Comparison of ENCODE assay signal across 18 cellular contexts in genomic region chr15:62873203-62873602, GRCh38.
DNase-seq lines count a peak whose midpoint lies in the region; ATAC-seq and TF ChIP-seq lines count a peak whose summit lies in the region.
"Had no signal": no experiment of that assay in that cellular context is flagged by ENCODE, and none has a peak within 500 bp of the region (broad histone marks: within the 10 kb centered on the region; RNA-seq: fewer than 3 reads in every experiment).

No MANE protein-coding gene starts in this region.

- H3K4me1 ChIP-seq in cardiac muscle cell (ENCODE audit: low read depth) (peaks cover 19% of the 10 kb centered on the region), left ventricle myocardium inferior (peaks cover 25% of the 10 kb centered on the region), endodermal cell (ENCODE audit: control insufficient read depth, insufficient read depth, low read length) (no peaks in the 10 kb centered on the region), neuronal stem cell (ENCODE audit: control insufficient read depth in 2 of 2, insufficient read depth in 1 of 2, low read depth in 1 of 2, low read length in 2 of 2) (peaks cover 0 to 15% of the 10 kb centered on the region in 2 donors), transverse colon (peaks cover 6 to 61% (median 47%) of the 10 kb centered on the region in 4 donors)

- H3K4ac ChIP-seq in neuronal stem cell (ENCODE audit: low read length), result no peak overlapping the region

- TF ChIP-seq CTCF in cardiac muscle cell (IDR thresholded peaks at IDR 0.05; ENCODE audit: low read depth, low read length), result no peak
- no peak for TF ChIP-seq CTCF in left ventricle myocardium inferior (IDR thresholded peaks at IDR 0.05; ENCODE audit: borderline replicate concordance)
- no peak for TF ChIP-seq CTCF in endodermal cell (conservative IDR thresholded peaks at IDR 0.05)
- TF ChIP-seq CTCF in transverse colon (IDR thresholded peaks at IDR 0.05), result no peak

- no peak overlapping the region for H2AK5ac ChIP-seq in neuronal stem cell (ENCODE audit: low read depth, low read length)

- no peak overlapping the region for H4K91ac ChIP-seq in neuronal stem cell (ENCODE audit: low read depth, low read length, poor library complexity)

- peaks cover 6% of the 10 kb centered on the region for H3K4me1 Mint-ChIP-seq in endodermal cell
- no peaks in the 10 kb centered on the region for H3K4me1 Mint-ChIP-seq in stimulated activated naive CD8-positive, alpha-beta T cell treated with anti-CD3 and anti-CD28 coated beads, Interleukin-15, amount 100 ng/mL, for 72 hours
- H3K4me1 Mint-ChIP-seq: B cell had no signal

- no peak overlapping the region for H3K23ac ChIP-seq in neuronal stem cell (ENCODE audit: low read depth, low read length, poor library complexity)

- 90 to 93% methylated on average over 3 to 5 of the region's 5 CpGs for WGBS in endodermal cell (ENCODE audit: insufficient coverage in 1 of 2, insufficient read length in 1 of 2), 2 experiments
- no CpG with 5 or more reads among the region's 5 CpGs for WGBS in neuronal stem cell (ENCODE audit: extremely low coverage in 2 of 2, insufficient read length in 2 of 2, insufficient replicate concordance in 1 of 2), 2 donors
- WGBS in transverse colon (ENCODE audit: low coverage in 1 of 2), 2 donors, result 82% methylated on average over 5 of the region's 5 CpGs; no CpG with 5 or more reads in 1 of the 2 donors

- intact Hi-C loops in left ventricle myocardium inferior (cut with micrococcal nuclease) (no loop called here), transverse colon (cut with DNase I; ENCODE audit: low total_unique reads) (no loop called here)

- no peak overlapping the region for H2BK5ac ChIP-seq in neuronal stem cell (ENCODE audit: low read length)

- H2BK120ac ChIP-seq in neuronal stem cell (ENCODE audit: low read depth, low read length), result no peak overlapping the region

- H3K4me2 ChIP-seq in neuronal stem cell (ENCODE audit: insufficient read depth, low read length, poor library complexity, severe bottlenecking), result no peak overlapping the region

- H3K36me3 ChIP-seq in cardiac muscle cell (no peaks in the 10 kb centered on the region), left ventricle myocardium inferior (no peaks in the 10 kb centered on the region), endodermal cell (ENCODE audit: control insufficient read depth, insufficient read depth, low read length) (no peaks in the 10 kb centered on the region), neuronal stem cell (replicated peaks in 1 of 2; ENCODE audit: control insufficient read depth in 2 of 2, insufficient read depth in 2 of 2, low read length in 2 of 2) (no peaks in the 10 kb centered on the region), transverse colon (no peaks in the 10 kb centered on the region)

- H3K9me3 ChIP-seq in cardiac muscle cell (ENCODE audit: low read depth), result no peaks in the 10 kb centered on the region
- H3K9me3 ChIP-seq in left ventricle myocardium inferior (replicated peaks), result peaks cover 8% of the 10 kb centered on the region
- peaks cover 6% of the 10 kb centered on the region for H3K9me3 ChIP-seq in endodermal cell (ENCODE audit: control insufficient read depth, low read length)
- peaks cover 2 to 5% of the 10 kb centered on the region in 2 donors for H3K9me3 ChIP-seq in neuronal stem cell (replicated peaks in 1 of 2; ENCODE audit: control insufficient read depth in 2 of 2, insufficient read depth in 1 of 2, low read depth in 1 of 2, low read length in 2 of 2)
- H3K9me3 ChIP-seq in transverse colon, result no peaks in the 10 kb centered on the region

- H3K4me3 Mint-ChIP-seq in endodermal cell, result no peak overlapping the region
- no peak overlapping the region for H3K4me3 Mint-ChIP-seq in stimulated activated naive CD8-positive, alpha-beta T cell treated with anti-CD3 and anti-CD28 coated beads, Interleukin-15, amount 100 ng/mL, for 72 hours
- H3K4me3 Mint-ChIP-seq: B cell had no signal

- H4K8ac ChIP-seq in neuronal stem cell (ENCODE audit: low read depth, low read length), result no peak overlapping the region

- peak overlapping the region; percentile 32 for H2AFZ ChIP-seq in neuronal stem cell (ENCODE audit: low read length)
- H2AFZ ChIP-seq: GM23248 had no signal

- peak overlapping the region; percentile 31 for H3K18ac ChIP-seq in neuronal stem cell (ENCODE audit: low read length)

- no peak overlapping the region for H2BK15ac ChIP-seq in neuronal stem cell (ENCODE audit: low read length)

- H3K36me3 Mint-ChIP-seq in endodermal cell (ENCODE audit: low read depth), result no peaks in the 10 kb centered on the region

- H2BK12ac ChIP-seq in neuronal stem cell (ENCODE audit: low read length), result no peak overlapping the region

- no peak overlapping the region for H3K14ac ChIP-seq in neuronal stem cell (ENCODE audit: low read length)

- peaks cover 9% of the 10 kb centered on the region for H3K9me3 Mint-ChIP-seq in endodermal cell
- H3K9me3 Mint-ChIP-seq in stimulated activated naive CD8-positive, alpha-beta T cell treated with anti-CD3 and anti-CD28 coated beads, Interleukin-15, amount 100 ng/mL, for 72 hours, result no peaks in the 10 kb centered on the region

- H3K27ac Mint-ChIP-seq in endodermal cell, result no peak overlapping the region
- H3K27ac Mint-ChIP-seq in stimulated activated naive CD8-positive, alpha-beta T cell treated with anti-CD3 and anti-CD28 coated beads, Interleukin-15, amount 100 ng/mL, for 72 hours, result peak overlapping the region in 1 of 2 donors; percentile 35
- H3K27ac Mint-ChIP-seq: B cell had no signal

- ATAC-seq in stimulated activated naive CD8-positive, alpha-beta T cell treated with anti-CD3 and anti-CD28 coated beads, Interleukin-15, amount 100 ng/mL, for 72 hours, result no peak
- ATAC-seq in GM19324 (IDR thresholded peaks at IDR 0.05; ENCODE audit: low FRiP score, unreplicated experiment), result no peak
- ATAC-seq: GM12878 had no signal

- H3K4me3 ChIP-seq in cardiac muscle cell (no peak overlapping the region), left ventricle myocardium inferior (no peak overlapping the region), endodermal cell (ENCODE audit: low read length) (no peak overlapping the region), neuronal stem cell (ENCODE audit: low read length in 2 of 2) (no peak overlapping the region), transverse colon (no peak overlapping the region)
- H3K4me3 ChIP-seq: GM12878, GM23248 had no signal

- H3K27me3 ChIP-seq in cardiac muscle cell (no peaks in the 10 kb centered on the region), left ventricle myocardium inferior (ENCODE audit: low read depth) (no peaks in the 10 kb centered on the region), endodermal cell (ENCODE audit: control insufficient read depth, insufficient read depth, low read length, poor library complexity, severe bottlenecking) (no peaks in the 10 kb centered on the region), neuronal stem cell (ENCODE audit: control insufficient read depth in 3 of 3, insufficient read depth in 3 of 3, low read depth in 1 of 3, low read length in 3 of 3) (no peaks in the 10 kb centered on the region), transverse colon (no peaks in the 10 kb centered on the region)

- TF ChIP-seq EP300 in transverse colon (IDR thresholded peaks at IDR 0.05; ENCODE audit: low read depth), result no peak

- H3K27me3 Mint-ChIP-seq in endodermal cell (ENCODE audit: insufficient read depth), result no peaks in the 10 kb centered on the region
- no peaks in the 10 kb centered on the region for H3K27me3 Mint-ChIP-seq in stimulated activated naive CD8-positive, alpha-beta T cell treated with anti-CD3 and anti-CD28 coated beads, Interleukin-15, amount 100 ng/mL, for 72 hours

- H3K27ac ChIP-seq in cardiac muscle cell (peak overlapping the region; percentile 27), left ventricle myocardium inferior (replicated peaks) (no peak overlapping the region), endodermal cell (ENCODE audit: low read depth, low read length) (no peak overlapping the region), neuronal stem cell (replicated peaks; ENCODE audit: low read length) (no peak overlapping the region), transverse colon (peak overlapping the region; percentile 70 to 85 (median 78))
- H3K27ac ChIP-seq: 22Rv1, GM23248 had no signal

- H3K9ac ChIP-seq in endodermal cell (ENCODE audit: extremely low read depth, low read length, poor library complexity, severe bottlenecking) (no peak overlapping the region), neuronal stem cell (ENCODE audit: low read depth, low read length, poor library complexity) (no peak overlapping the region)
- H3K9ac ChIP-seq: GM23248 had no signal

- TF ChIP-seq POLR2A in transverse colon (IDR thresholded peaks at IDR 0.05), result no peak

- DNase-seq in cardiac muscle cell (ENCODE audit: low read depth in 1 of 2, low spot score in 1 of 2) (no peak), left ventricle myocardium inferior (no peak), endodermal cell (peak; percentile 39), neuronal stem cell (ENCODE audit: low spot score) (no peak), transverse colon (no peak), DMS 273 (lab: John Stamatoyannopoulos, UW; ENCODE audit: unreplicated experiment) (no peak)
- DNase-seq in stimulated activated naive CD8-positive, alpha-beta T cell treated with anti-CD3 and anti-CD28 coated beads, Interleukin-15, amount 100 ng/mL, for 72 hours, result no peak
- DNase-seq: DMS 273 treated with DMSO at 0.1 percent for 48 hours; GM23248; KBM-7; NCI-H1105; NCI-H2081 treated with DMSO at 0.1 percent for 48 hours; NK-92 treated with Interleukin-12 subunit alpha and Interleukin-12 subunit beta, amount 100 ng/mL, for 24 hours; Right ventricle myocardium superior had no signal

- H3K79me1 ChIP-seq in neuronal stem cell (ENCODE audit: low read depth, low read length), result peaks cover 2% of the 10 kb centered on the region

- in situ Hi-C loops in transverse colon (cut with MboI; ENCODE audit: low pct_ligation_motif_present in 1 of 4, low pct_unique_long_range_greater_than_20kb in 1 of 4, low sequenced_read_pairs in 3 of 4), result no loop called here

Comparison
In these comparisons a context has a peak if more than half of its experiments do, and no peak if none do; other contexts are left out.
1. H3K27ac ChIP-seq: peak in cardiac muscle cell (single experiment) and transverse colon (4 of 4); none in left ventricle myocardium inferior (single experiment), endodermal cell (single experiment) and neuronal stem cell (single experiment).